Comparison of ENCODE assay signal across 33 cellular contexts in the genomic region with DNA sequence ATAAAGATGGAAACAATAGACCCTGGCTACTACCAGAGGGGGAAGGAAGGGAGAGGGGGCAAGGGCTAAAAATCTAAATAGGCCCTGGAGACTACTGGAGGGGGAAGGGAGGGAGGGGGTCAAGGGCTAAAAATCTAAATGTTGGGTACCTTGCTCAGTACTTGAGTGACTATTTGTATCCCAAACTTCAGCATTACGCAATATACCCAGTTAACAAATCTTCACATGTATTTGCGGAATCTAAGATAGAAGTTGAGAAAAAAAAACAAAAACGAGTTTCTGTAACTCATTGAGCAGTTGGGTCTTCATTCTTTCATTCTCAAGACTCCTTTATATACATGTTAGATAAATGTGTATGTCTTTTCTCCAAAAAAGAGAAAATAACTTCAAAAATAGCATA.
"Had no signal": no experiment of that assay in that cellular context is flagged by ENCODE, and none has a peak within 500 bp of the region (broad histone marks: within the 10 kb centered on the region; RNA-seq: fewer than 3 reads in every experiment).

No MANE protein-coding gene starts in this region.

- H3K4me2 ChIP-seq: smooth muscle cell had no signal

- H3K27me3 Mint-ChIP-seq: naive thymus-derived CD8-positive, alpha-beta T cell; natural killer cell treated with Interleukin-12 subunit alpha and Interleukin-12 subunit beta and Interleukin-15 and Interleukin-18, amount 100 ng/mL, for 72 hours; progenitor cell of endocrine pancreas; stimulated activated memory B cell treated with anti-CD40 and anti-IgM and Interleukin-4, amounts not matched to agents 10 μg/mL and 1 μg/mL and 100 μg/mL, for 72 hours; stimulated activated naive CD8-positive, alpha-beta T cell treated with anti-CD3 and anti-CD28 coated beads, Interleukin-15, amount 100 ng/mL, for 72 hours; type B pancreatic cell had no signal

- H3K27me3 ChIP-seq: neutrophil, spleen, suprapubic skin, testis, tibial artery, transverse colon, upper lobe of right lung, uterus had no signal

- DNase-seq: naive thymus-derived CD8-positive, alpha-beta T cell; nephron progenitor cell; nucleus accumbens; ovary; posterior cingulate gyrus; psoas muscle; right cardiac atrium; spleen; stimulated activated CD4-positive, alpha-beta T cell treated with anti-CD3 and anti-CD28 coated beads, Interleukin-12 subunit alpha, Interleukin-12 subunit beta, amount 100 ng/mL, for 4 hours; stimulated activated CD4-positive, alpha-beta T cell treated with anti-CD3 and anti-CD28 coated beads, Interleukin-1b, Interleukin-23, amount 100 ng/mL, for 48 hours; stimulated activated CD4-positive, alpha-beta T cell treated with anti-CD3 and anti-CD28 coated beads, Interleukin-4, amount 100 ng/mL, for 1 hour; stimulated activated CD4-positive, alpha-beta T cell treated with anti-CD3 and anti-CD28 coated beads, Interleukin-4, amount 100 ng/mL, for 4 hours; stimulated activated CD8-positive, alpha-beta memory T cell treated with anti-CD3 and anti-CD28 coated beads, Interleukin-4, amount 100 ng/mL, for 48 hours; stimulated activated naive CD4-positive, alpha-beta T cell; stimulated activated naive CD8-positive, alpha-beta T cell treated with anti-CD3 and anti-CD28 coated beads, Interleukin-15, amount 100 ng/mL, for 72 hours; stimulated activated naive CD8-positive, alpha-beta T cell treated with anti-CD3 and anti-CD28 coated beads, Interleukin-15, Interleukin-2, amounts not matched to agents 100 U/mL and 50 U/mL, for 24 hours; substantia nigra; testis; tibial artery; transverse colon; upper lobe of right lung; uterus had no signal

- H3K79me2 ChIP-seq: parathyroid adenoma had no signal

- H3K4me1 Mint-ChIP-seq: naive thymus-derived CD8-positive, alpha-beta T cell; nephron progenitor cell; neural crest cell; stimulated activated memory B cell treated with anti-CD40 and anti-IgM and Interleukin-4, amounts not matched to agents 10 μg/mL and 1 μg/mL and 100 μg/mL, for 72 hours; stimulated activated naive CD8-positive, alpha-beta T cell treated with anti-CD3 and anti-CD28 coated beads, Interleukin-15, amount 100 ng/mL, for 72 hours had no signal

- H3K27ac Mint-ChIP-seq: naive thymus-derived CD8-positive, alpha-beta T cell; natural killer cell treated with Interleukin-12 subunit alpha and Interleukin-12 subunit beta and Interleukin-15 and Interleukin-18, amount 100 ng/mL, for 72 hours; nephron progenitor cell; progenitor cell of endocrine pancreas; stimulated activated memory B cell treated with anti-CD40 and anti-IgM and Interleukin-4, amounts not matched to agents 10 μg/mL and 1 μg/mL and 100 μg/mL, for 72 hours; stimulated activated naive CD8-positive, alpha-beta T cell treated with anti-CD3 and anti-CD28 coated beads, Interleukin-15, amount 100 ng/mL, for 72 hours; type B pancreatic cell had no signal

- H2AFZ ChIP-seq: parathyroid adenoma had no signal

- H3K9me3 ChIP-seq: neutrophil, ovary, psoas muscle, suprapubic skin, testis, tibial artery, transverse colon, upper lobe of right lung, uterus had no signal

- H3K36me3 Mint-ChIP-seq: naive thymus-derived CD8-positive, alpha-beta T cell; natural killer cell treated with Interleukin-12 subunit alpha and Interleukin-12 subunit beta and Interleukin-15 and Interleukin-18, amount 100 ng/mL, for 72 hours; stimulated activated memory B cell treated with anti-CD40 and anti-IgM and Interleukin-4, amounts not matched to agents 10 μg/mL and 1 μg/mL and 100 μg/mL, for 72 hours; type B pancreatic cell had no signal

- H3K4me3 ChIP-seq: ovary, psoas muscle, skin epidermis, smooth muscle cell, spleen, suprapubic skin, testis, tibial artery, transverse colon, upper lobe of right lung, uterus had no signal

- H3K36me3 ChIP-seq: neutrophil, ovary, spleen, suprapubic skin, tibial artery, transverse colon, upper lobe of right lung, uterus had no signal

- H3K27ac ChIP-seq: neutrophil, ovary, parathyroid adenoma, psoas muscle, skin epidermis, spleen, suprapubic skin, testis, tibial artery, transverse colon, upper lobe of right lung, uterus had no signal

- H3K9ac ChIP-seq: parathyroid adenoma had no signal

- H3K4me3 Mint-ChIP-seq: naive thymus-derived CD8-positive, alpha-beta T cell; natural killer cell treated with Interleukin-12 subunit alpha and Interleukin-12 subunit beta and Interleukin-15 and Interleukin-18, amount 100 ng/mL, for 72 hours; nephron progenitor cell; neural crest cell; stimulated activated memory B cell treated with anti-CD40 and anti-IgM and Interleukin-4, amounts not matched to agents 10 μg/mL and 1 μg/mL and 100 μg/mL, for 72 hours; stimulated activated naive CD8-positive, alpha-beta T cell treated with anti-CD3 and anti-CD28 coated beads, Interleukin-15, amount 100 ng/mL, for 72 hours; type B pancreatic cell had no signal

- ATAC-seq: naive thymus-derived CD8-positive, alpha-beta T cell; natural killer cell treated with Interleukin-12 subunit alpha and Interleukin-12 subunit beta and Interleukin-15 and Interleukin-18, amount 100 ng/mL, for 72 hours; psoas muscle; right cardiac atrium; sciatic nerve; stimulated activated memory B cell treated with anti-CD40 and anti-IgM and Interleukin-4, amounts not matched to agents 10 μg/mL and 1 μg/mL and 100 μg/mL, for 72 hours; stimulated activated naive CD8-positive, alpha-beta T cell treated with anti-CD3 and anti-CD28 coated beads, Interleukin-15, amount 100 ng/mL, for 72 hours; stimulated activated naive CD8-positive, alpha-beta T cell treated with anti-CD3 and anti-CD28 coated beads, Interleukin-15, Interleukin-2, amounts not matched to agents 100 U/mL and 50 U/mL, for 24 hours; upper lobe of right lung had no signal

- H3K4me1 ChIP-seq: parathyroid adenoma, psoas muscle, spleen, suprapubic skin, testis, tibial artery, transverse colon, upper lobe of right lung, uterus had no signal
